ENCODE assay signal across 1 cellular context in genomic region chr11:67630230-67630942, GRCh38.
TF ChIP-seq lines count a peak whose summit lies in the region.

No MANE protein-coding gene starts in this region.

TF ChIP-seq in HepG2, 621 proteins besides CTCF, POLR2A, EP300 and RAD21 (continues in another document):
- 0 out of 2 replicates have a peak, but pooled peaks have one; percentile 72 for TF ChIP-seq ZC3H13 (CRISPR knock-in tag; IDR thresholded peaks at IDR 0.05)
- no peak for TF ChIP-seq KLF9 (CRISPR knock-in tag; IDR thresholded peaks at IDR 0.05; ENCODE audit: low read depth)
- no peak for TF ChIP-seq GFI1 (CRISPR knock-in tag; IDR thresholded peaks at IDR 0.05; ENCODE audit: borderline replicate concordance)
- no peak for TF ChIP-seq SNAPC2 (CRISPR knock-in tag; IDR thresholded peaks at IDR 0.05)
- TF ChIP-seq PBX2 (CRISPR knock-in tag; IDR thresholded peaks at IDR 0.05) = no peak
- TF ChIP-seq NR2F6 (IDR thresholded peaks at IDR 0.05) = peak; percentile 78; the same call in 1 of the 2 replicates
- TF ChIP-seq NR2F6 (CRISPR knock-in tag; IDR thresholded peaks at IDR 0.05) = peak; percentile 83
- peak; percentile 58; the same call in 1 of the 2 replicates for TF ChIP-seq SNAPC4 (CRISPR knock-in tag; IDR thresholded peaks at IDR 0.05)
- 0 out of 2 replicates have a peak, but pooled peaks have one; percentile 47 for TF ChIP-seq ZKSCAN5 (CRISPR knock-in tag; IDR thresholded peaks at IDR 0.05)
- peak; percentile 53; the same call in 1 of the 2 replicates for TF ChIP-seq MZF1 (CRISPR knock-in tag; IDR thresholded peaks at IDR 0.05; ENCODE audit: borderline replicate concordance)
- TF ChIP-seq TFAP4 (IDR thresholded peaks at IDR 0.05; ENCODE audit: borderline replicate concordance, low read depth) = no peak
- TF ChIP-seq ZNF691 (CRISPR knock-in tag; IDR thresholded peaks at IDR 0.05; ENCODE audit: borderline replicate concordance, low read depth) = peak; percentile 82; the same call in 1 of the 2 replicates
- no peak for TF ChIP-seq RNF219 (CRISPR knock-in tag; IDR thresholded peaks at IDR 0.05)
- TF ChIP-seq ZNF577 (CRISPR knock-in tag; IDR thresholded peaks at IDR 0.05; ENCODE audit: borderline replicate concordance, low read depth) = no peak
- no peak; the same call in 1 of the 2 replicates for TF ChIP-seq ARNT2 (CRISPR knock-in tag; IDR thresholded peaks at IDR 0.05; ENCODE audit: low read depth)
- no peak for TF ChIP-seq FOXA1 (IDR thresholded peaks at IDR 0.05)
- no peak; the same call in 1 of the 2 replicates for TF ChIP-seq FOXA1 (CRISPR knock-in tag; IDR thresholded peaks at IDR 0.05)
- TF ChIP-seq ZNF614 (CRISPR knock-in tag; IDR thresholded peaks at IDR 0.05; ENCODE audit: borderline replicate concordance) = 0 out of 2 replicates have a peak, but pooled peaks have one; percentile 26
- TF ChIP-seq HMGA1 (CRISPR knock-in tag; conservative IDR thresholded peaks at IDR 0.05) = no peak
- no peak for TF ChIP-seq RFX5 (IDR thresholded peaks at IDR 0.05; ENCODE audit: low read depth, low read length)
- no peak for TF ChIP-seq PAWR (CRISPR knock-in tag; IDR thresholded peaks at IDR 0.05; ENCODE audit: borderline replicate concordance)
- TF ChIP-seq TOPORS (CRISPR knock-in tag; IDR thresholded peaks at IDR 0.05) = no peak
- TF ChIP-seq ZNF839 (CRISPR knock-in tag; IDR thresholded peaks at IDR 0.05; ENCODE audit: borderline replicate concordance) = no peak
- TF ChIP-seq ZNF841 (CRISPR knock-in tag; IDR thresholded peaks at IDR 0.05; ENCODE audit: borderline replicate concordance) = no peak
- TF ChIP-seq SUZ12 (IDR thresholded peaks at IDR 0.05; ENCODE audit: low read depth, low read length) = no peak
- TF ChIP-seq ATF1 (CRISPR knock-in tag; IDR thresholded peaks at IDR 0.05) = no peak
- TF ChIP-seq NR2F2 (IDR thresholded peaks at IDR 0.05; ENCODE audit: borderline replicate concordance, low read depth) = peak; percentile 51; the same call in 1 of the 2 replicates
- peak; percentile 51; the same call in 1 of the 2 replicates for TF ChIP-seq ZNF318 (CRISPR knock-in tag; IDR thresholded peaks at IDR 0.05)
- TF ChIP-seq ZNF770 (CRISPR knock-in tag; IDR thresholded peaks at IDR 0.05) = no peak; the same call in 1 of the 2 replicates
- peak; percentile 77; the same call in 1 of the 3 replicates for TF ChIP-seq MXI1 (IDR thresholded peaks at IDR 0.05; ENCODE audit: borderline replicate concordance, low read depth, low read length)
- TF ChIP-seq FOSL1 (CRISPR knock-in tag; IDR thresholded peaks at IDR 0.05; ENCODE audit: borderline replicate concordance) = no peak
- peak; percentile 69 for TF ChIP-seq RXRB (CRISPR knock-in tag; IDR thresholded peaks at IDR 0.05; ENCODE audit: borderline replicate concordance)
- TF ChIP-seq HDAC1 (CRISPR knock-in tag; IDR thresholded peaks at IDR 0.05) = no peak; the same call in 1 of the 2 replicates
- no peak for TF ChIP-seq REXO4 (CRISPR knock-in tag; IDR thresholded peaks at IDR 0.05; ENCODE audit: borderline replicate concordance)
- no peak for TF ChIP-seq NFYB (CRISPR knock-in tag; IDR thresholded peaks at IDR 0.05)
- peak; percentile 42; the same call in 1 of the 2 replicates for TF ChIP-seq TBX2 (CRISPR knock-in tag; IDR thresholded peaks at IDR 0.05; ENCODE audit: borderline replicate concordance)
- no peak for TF ChIP-seq ISX (CRISPR knock-in tag; conservative IDR thresholded peaks at IDR 0.05)
- no peak for TF ChIP-seq GLMP (CRISPR knock-in tag; IDR thresholded peaks at IDR 0.05; ENCODE audit: borderline replicate concordance)
- no peak for TF ChIP-seq SCMH1 (CRISPR knock-in tag; IDR thresholded peaks at IDR 0.05; ENCODE audit: borderline replicate concordance)
- TF ChIP-seq MAFG (CRISPR knock-in tag; IDR thresholded peaks at IDR 0.05) = no peak
